Comparison of ENCODE assay signal across 1 cellular context in the genomic region with DNA sequence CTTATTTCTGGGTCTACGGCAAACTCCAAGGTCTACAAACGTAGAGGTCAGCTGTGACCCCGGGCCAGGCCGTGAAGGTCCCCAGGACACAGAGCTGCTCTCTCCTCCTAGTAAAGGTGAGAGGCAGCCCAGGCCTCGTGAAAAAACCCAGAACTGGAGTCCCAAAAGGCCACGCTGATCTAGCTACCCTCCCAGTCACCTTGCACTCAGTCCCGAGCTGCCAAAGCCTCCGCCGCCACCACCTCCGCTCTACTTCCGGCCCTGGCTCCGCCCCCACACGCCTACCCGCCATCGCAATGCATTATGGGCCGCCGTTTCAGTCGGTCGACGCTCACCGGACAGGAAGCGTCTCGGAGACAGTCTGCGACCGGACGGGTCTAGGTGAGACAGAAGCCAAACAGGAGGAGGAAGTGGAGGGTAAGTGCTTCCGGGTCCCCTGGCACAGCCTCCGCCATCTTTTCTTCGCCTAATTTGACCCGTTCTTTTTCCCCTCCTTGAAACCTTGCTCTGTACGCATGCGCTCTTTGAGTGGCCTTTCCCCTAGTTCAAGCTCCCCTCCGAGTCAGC.
A peak's percentile ranks its signal among the peaks of the same experiment; 100 is the strongest.
TF ChIP-seq lines count a peak whose summit lies in the region.

Gene ATP5PF, minus strand, starts transcription at position 251 of the 567 bp plus-strand sequence. CDS start 5,110 bp downstream, outside the sequence.
Gene GABPA, plus strand, starts transcription at position 319 of the 567 bp plus-strand sequence. CDS start 6,627 bp downstream, outside the sequence.

TF ChIP-seq in GM12878, 131 proteins besides CTCF, POLR2A, EP300 and RAD21 (continued from another document and continues in another):
- TF ChIP-seq, protein P1, sequence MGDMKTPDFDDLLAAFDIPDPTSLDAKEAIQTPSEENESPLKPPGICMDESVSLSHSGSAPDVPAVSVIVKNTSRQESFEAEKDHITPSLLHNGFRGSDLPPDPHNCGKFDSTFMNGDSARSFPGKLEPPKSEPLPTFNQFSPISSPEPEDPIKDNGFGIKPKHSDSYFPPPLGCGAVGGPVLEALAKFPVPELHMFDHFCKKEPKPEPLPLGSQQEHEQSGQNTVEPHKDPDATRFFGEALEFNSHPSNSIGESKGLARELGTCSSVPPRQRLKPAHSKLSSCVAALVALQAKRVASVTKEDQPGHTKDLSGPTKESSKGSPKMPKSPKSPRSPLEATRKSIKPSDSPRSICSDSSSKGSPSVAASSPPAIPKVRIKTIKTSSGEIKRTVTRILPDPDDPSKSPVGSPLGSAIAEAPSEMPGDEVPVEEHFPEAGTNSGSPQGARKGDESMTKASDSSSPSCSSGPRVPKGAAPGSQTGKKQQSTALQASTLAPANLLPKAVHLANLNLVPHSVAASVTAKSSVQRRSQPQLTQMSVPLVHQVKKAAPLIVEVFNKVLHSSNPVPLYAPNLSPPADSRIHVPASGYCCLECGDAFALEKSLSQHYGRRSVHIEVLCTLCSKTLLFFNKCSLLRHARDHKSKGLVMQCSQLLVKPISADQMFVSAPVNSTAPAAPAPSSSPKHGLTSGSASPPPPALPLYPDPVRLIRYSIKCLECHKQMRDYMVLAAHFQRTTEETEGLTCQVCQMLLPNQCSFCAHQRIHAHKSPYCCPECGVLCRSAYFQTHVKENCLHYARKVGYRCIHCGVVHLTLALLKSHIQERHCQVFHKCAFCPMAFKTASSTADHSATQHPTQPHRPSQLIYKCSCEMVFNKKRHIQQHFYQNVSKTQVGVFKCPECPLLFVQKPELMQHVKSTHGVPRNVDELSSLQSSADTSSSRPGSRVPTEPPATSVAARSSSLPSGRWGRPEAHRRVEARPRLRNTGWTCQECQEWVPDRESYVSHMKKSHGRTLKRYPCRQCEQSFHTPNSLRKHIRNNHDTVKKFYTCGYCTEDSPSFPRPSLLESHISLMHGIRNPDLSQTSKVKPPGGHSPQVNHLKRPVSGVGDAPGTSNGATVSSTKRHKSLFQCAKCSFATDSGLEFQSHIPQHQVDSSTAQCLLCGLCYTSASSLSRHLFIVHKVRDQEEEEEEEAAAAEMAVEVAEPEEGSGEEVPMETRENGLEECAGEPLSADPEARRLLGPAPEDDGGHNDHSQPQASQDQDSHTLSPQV (IDR thresholded peaks at IDR 0.05), result no peak
- peak; percentile 46; the same call in 1 of the 2 replicates for TF ChIP-seq RUNX3 (IDR thresholded peaks at IDR 0.05; ENCODE audit: low read length)
- no peak for TF ChIP-seq USF1 (IDR thresholded peaks at IDR 0.05; ENCODE audit: borderline replicate concordance, extremely low read length, insufficient read depth, low read depth, low read length)
- TF ChIP-seq, protein P2, sequence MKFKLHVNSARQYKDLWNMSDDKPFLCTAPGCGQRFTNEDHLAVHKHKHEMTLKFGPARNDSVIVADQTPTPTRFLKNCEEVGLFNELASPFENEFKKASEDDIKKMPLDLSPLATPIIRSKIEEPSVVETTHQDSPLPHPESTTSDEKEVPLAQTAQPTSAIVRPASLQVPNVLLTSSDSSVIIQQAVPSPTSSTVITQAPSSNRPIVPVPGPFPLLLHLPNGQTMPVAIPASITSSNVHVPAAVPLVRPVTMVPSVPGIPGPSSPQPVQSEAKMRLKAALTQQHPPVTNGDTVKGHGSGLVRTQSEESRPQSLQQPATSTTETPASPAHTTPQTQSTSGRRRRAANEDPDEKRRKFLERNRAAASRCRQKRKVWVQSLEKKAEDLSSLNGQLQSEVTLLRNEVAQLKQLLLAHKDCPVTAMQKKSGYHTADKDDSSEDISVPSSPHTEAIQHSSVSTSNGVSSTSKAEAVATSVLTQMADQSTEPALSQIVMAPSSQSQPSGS (IDR thresholded peaks at IDR 0.05; ENCODE audit: low read length), result no peak
- no peak for TF ChIP-seq ZZZ3 (IDR thresholded peaks at IDR 0.05; ENCODE audit: control insufficient read depth, insufficient read length, low read depth)
- TF ChIP-seq YBX1 (IDR thresholded peaks at IDR 0.05), result no peak
- no peak; the same call in 1 of the 2 replicates for TF ChIP-seq LARP7 (IDR thresholded peaks at IDR 0.05)
- TF ChIP-seq ZNF207 (IDR thresholded peaks at IDR 0.05; ENCODE audit: borderline replicate concordance), result no peak
- TF ChIP-seq JUND (IDR thresholded peaks at IDR 0.05; ENCODE audit: low read depth, low read length), result no peak
- TF ChIP-seq MEF2B (IDR thresholded peaks at IDR 0.05; ENCODE audit: partially characterized antibody, poor library complexity, severe bottlenecking), result no peak
- no peak for TF ChIP-seq BACH1 (IDR thresholded peaks at IDR 0.05; ENCODE audit: borderline replicate concordance)
- TF ChIP-seq TCF3 (IDR thresholded peaks at IDR 0.05; ENCODE audit: borderline replicate concordance, insufficient read depth, low read depth, low read length), result no peak
- peak; percentile 96 for TF ChIP-seq MTA2 (IDR thresholded peaks at IDR 0.05; ENCODE audit: low read depth)
- TF ChIP-seq CHD1 (IDR thresholded peaks at IDR 0.05; ENCODE audit: low read depth, low read length), result no peak
- no peak for TF ChIP-seq IRF5 (IDR thresholded peaks at IDR 0.05; ENCODE audit: borderline replicate concordance)
- TF ChIP-seq SMARCA5 (IDR thresholded peaks at IDR 0.05), result no peak
- peak; percentile 99 for TF ChIP-seq ZBTB40 (IDR thresholded peaks at IDR 0.05; ENCODE audit: borderline replicate concordance)
- TF ChIP-seq, protein P3, sequence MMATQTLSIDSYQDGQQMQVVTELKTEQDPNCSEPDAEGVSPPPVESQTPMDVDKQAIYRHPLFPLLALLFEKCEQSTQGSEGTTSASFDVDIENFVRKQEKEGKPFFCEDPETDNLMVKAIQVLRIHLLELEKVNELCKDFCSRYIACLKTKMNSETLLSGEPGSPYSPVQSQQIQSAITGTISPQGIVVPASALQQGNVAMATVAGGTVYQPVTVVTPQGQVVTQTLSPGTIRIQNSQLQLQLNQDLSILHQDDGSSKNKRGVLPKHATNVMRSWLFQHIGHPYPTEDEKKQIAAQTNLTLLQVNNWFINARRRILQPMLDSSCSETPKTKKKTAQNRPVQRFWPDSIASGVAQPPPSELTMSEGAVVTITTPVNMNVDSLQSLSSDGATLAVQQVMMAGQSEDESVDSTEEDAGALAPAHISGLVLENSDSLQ (IDR thresholded peaks at IDR 0.05), result peak; percentile 80
- TF ChIP-seq ZNF384 (IDR thresholded peaks at IDR 0.05; ENCODE audit: borderline replicate concordance, low read depth, low read length), result no peak
- TF ChIP-seq NFYA (IDR thresholded peaks at IDR 0.05; ENCODE audit: borderline replicate concordance, low read depth, low read length), result no peak
- peak; percentile 53 for TF ChIP-seq MYC (IDR thresholded peaks at IDR 0.05; ENCODE audit: insufficient read depth, insufficient read length, insufficient replicate concordance, low read length, severe bottlenecking)
- no peak for TF ChIP-seq ZBTB33 (IDR thresholded peaks at IDR 0.05)
- TF ChIP-seq, protein P4, sequence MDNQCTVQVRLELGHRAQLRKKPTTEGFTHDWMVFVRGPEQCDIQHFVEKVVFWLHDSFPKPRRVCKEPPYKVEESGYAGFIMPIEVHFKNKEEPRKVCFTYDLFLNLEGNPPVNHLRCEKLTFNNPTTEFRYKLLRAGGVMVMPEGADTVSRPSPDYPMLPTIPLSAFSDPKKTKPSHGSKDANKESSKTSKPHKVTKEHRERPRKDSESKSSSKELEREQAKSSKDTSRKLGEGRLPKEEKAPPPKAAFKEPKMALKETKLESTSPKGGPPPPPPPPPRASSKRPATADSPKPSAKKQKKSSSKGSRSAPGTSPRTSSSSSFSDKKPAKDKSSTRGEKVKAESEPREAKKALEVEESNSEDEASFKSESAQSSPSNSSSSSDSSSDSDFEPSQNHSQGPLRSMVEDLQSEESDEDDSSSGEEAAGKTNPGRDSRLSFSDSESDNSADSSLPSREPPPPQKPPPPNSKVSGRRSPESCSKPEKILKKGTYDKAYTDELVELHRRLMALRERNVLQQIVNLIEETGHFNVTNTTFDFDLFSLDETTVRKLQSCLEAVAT (IDR thresholded peaks at IDR 0.05), result peak; percentile 89; the same call in 1 of the 2 replicates
- TF ChIP-seq MYB (IDR thresholded peaks at IDR 0.05; ENCODE audit: borderline replicate concordance, low read depth, low read length), result peak; percentile 63; the same call in 1 of the 2 replicates
- TF ChIP-seq GABPA (IDR thresholded peaks at IDR 0.05; ENCODE audit: low read depth), result peak; percentile 99
- TF ChIP-seq PAX8 (IDR thresholded peaks at IDR 0.05), result no peak
- no peak for TF ChIP-seq RELA (IDR thresholded peaks at IDR 0.05; ENCODE audit: borderline replicate concordance, partially characterized antibody)
- TF ChIP-seq KAT2A (conservative IDR thresholded peaks at IDR 0.05; ENCODE audit: control insufficient read depth, low read depth, low read length), result no peak
- peak; percentile 73 for TF ChIP-seq SP1 (IDR thresholded peaks at IDR 0.05; ENCODE audit: low read depth, low read length)
- peak; percentile 69 for TF ChIP-seq SIX5 (IDR thresholded peaks at IDR 0.05; ENCODE audit: low read depth, low read length, severe bottlenecking)
- peak; percentile 88 for TF ChIP-seq POU2F2 (IDR thresholded peaks at IDR 0.05; ENCODE audit: borderline replicate concordance, low read depth, low read length)
- TF ChIP-seq NR2F1 (conservative IDR thresholded peaks at IDR 0.05), result peak; percentile 33; the same call in 1 of the 2 replicates
- TF ChIP-seq, protein P5, sequence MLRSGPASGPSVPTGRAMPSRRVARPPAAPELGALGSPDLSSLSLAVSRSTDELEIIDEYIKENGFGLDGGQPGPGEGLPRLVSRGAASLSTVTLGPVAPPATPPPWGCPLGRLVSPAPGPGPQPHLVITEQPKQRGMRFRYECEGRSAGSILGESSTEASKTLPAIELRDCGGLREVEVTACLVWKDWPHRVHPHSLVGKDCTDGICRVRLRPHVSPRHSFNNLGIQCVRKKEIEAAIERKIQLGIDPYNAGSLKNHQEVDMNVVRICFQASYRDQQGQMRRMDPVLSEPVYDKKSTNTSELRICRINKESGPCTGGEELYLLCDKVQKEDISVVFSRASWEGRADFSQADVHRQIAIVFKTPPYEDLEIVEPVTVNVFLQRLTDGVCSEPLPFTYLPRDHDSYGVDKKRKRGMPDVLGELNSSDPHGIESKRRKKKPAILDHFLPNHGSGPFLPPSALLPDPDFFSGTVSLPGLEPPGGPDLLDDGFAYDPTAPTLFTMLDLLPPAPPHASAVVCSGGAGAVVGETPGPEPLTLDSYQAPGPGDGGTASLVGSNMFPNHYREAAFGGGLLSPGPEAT (IDR thresholded peaks at IDR 0.05; ENCODE audit: low read depth), result peak; percentile 94; the same call in 1 of the 2 replicates
- TF ChIP-seq, protein P6, sequence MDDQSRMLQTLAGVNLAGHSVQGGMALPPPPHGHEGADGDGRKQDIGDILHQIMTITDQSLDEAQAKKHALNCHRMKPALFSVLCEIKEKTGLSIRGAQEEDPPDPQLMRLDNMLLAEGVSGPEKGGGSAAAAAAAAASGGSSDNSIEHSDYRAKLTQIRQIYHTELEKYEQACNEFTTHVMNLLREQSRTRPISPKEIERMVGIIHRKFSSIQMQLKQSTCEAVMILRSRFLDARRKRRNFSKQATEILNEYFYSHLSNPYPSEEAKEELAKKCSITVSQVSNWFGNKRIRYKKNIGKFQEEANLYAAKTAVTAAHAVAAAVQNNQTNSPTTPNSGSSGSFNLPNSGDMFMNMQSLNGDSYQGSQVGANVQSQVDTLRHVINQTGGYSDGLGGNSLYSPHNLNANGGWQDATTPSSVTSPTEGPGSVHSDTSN (IDR thresholded peaks at IDR 0.05; ENCODE audit: insufficient replicate concordance, low read depth, low read length), result no peak
